ENCODE assay signal across 2 cellular contexts in the genomic region with DNA sequence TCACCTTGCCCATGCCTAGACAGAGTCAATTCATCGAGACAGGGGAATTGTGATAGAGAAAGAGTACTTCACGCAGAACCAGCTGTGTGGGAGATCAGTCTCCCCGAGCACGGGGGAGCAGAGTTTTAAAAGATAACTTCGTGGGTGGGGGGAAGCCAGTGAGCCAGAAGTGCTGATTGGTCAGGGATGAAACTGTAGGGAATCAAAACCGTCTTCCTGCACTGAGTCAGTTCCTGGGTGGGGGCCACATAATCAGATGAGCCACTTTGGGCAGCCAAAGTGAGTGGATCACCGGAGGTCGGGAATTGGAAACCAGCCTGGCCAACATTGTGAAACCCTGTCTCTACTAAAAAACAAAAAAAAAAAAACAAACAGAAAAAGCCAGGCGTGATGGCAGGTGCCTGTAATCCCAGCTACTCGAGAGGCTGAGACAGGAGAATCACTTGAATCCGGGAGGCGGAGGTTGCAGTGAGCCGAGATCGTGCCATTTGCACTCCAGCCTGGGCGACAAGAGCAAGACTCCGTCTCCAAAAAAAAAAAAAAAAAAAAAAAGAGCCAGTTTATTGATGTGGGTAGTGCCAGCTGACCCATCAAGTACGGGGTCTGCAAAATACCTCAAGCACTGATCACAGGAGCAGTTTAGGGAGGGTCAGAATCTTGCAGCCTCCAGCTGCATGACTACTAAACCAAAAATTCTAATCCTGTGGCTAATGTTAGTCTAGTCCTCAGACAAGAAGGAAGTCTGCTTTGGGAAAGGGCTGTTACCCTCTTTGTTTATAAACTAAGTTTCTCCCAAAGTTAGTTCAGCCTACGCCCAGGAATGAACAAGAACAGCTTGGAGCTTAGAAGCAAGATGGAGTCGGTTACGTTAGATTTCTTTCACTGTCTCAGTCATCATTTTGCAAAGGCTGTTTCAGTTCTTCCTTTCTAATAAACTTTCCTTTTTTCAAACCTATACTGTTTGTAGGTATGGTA.
TF ChIP-seq lines count a peak whose summit lies in the region.

No MANE protein-coding gene starts in this region.

TF ChIP-seq in SK-N-SH, 30 proteins besides CTCF, POLR2A, EP300 and RAD21 (continued from another document):
- no peak for TF ChIP-seq TEAD4 (IDR thresholded peaks at IDR 0.05; ENCODE audit: borderline replicate concordance, insufficient read depth)
- no peak for TF ChIP-seq FOXM1 (IDR thresholded peaks at IDR 0.05; ENCODE audit: low read depth)
- no peak for TF ChIP-seq IRF3 (IDR thresholded peaks at IDR 0.05; ENCODE audit: low read depth, low read length)
- TF ChIP-seq JUND (IDR thresholded peaks at IDR 0.05): no peak
- no peak for TF ChIP-seq ELF1 (IDR thresholded peaks at IDR 0.05)
- no peak for TF ChIP-seq YY1 (IDR thresholded peaks at IDR 0.05; ENCODE audit: low read depth)
- no peak for TF ChIP-seq MEF2A (IDR thresholded peaks at IDR 0.05; ENCODE audit: borderline replicate concordance, low read depth)
- TF ChIP-seq NRF1 (IDR thresholded peaks at IDR 0.05; ENCODE audit: low read depth, low read length): no peak
- TF ChIP-seq CHD2 (IDR thresholded peaks at IDR 0.05; ENCODE audit: low read length, partially characterized antibody): no peak
- no peak for TF ChIP-seq USF1 (IDR thresholded peaks at IDR 0.05; ENCODE audit: borderline replicate concordance, low read depth)

TF ChIP-seq in SK-N-SH treated with all-trans-retinoic acid at 6 μM for 48 hours, 23 proteins besides CTCF, POLR2A, EP300 and RAD21 (continued from another document):
- TF ChIP-seq, protein P1, sequence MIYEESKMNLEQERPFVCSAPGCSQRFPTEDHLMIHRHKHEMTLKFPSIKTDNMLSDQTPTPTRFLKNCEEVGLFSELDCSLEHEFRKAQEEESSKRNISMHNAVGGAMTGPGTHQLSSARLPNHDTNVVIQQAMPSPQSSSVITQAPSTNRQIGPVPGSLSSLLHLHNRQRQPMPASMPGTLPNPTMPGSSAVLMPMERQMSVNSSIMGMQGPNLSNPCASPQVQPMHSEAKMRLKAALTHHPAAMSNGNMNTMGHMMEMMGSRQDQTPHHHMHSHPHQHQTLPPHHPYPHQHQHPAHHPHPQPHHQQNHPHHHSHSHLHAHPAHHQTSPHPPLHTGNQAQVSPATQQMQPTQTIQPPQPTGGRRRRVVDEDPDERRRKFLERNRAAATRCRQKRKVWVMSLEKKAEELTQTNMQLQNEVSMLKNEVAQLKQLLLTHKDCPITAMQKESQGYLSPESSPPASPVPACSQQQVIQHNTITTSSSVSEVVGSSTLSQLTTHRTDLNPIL (CRISPR knock-in tag; IDR thresholded peaks at IDR 0.05; ENCODE audit: low read depth): no peak
- TF ChIP-seq ZFP30 (CRISPR knock-in tag; IDR thresholded peaks at IDR 0.05) (no peak), PATZ1 (CRISPR knock-in tag; IDR thresholded peaks at IDR 0.05; ENCODE audit: borderline replicate concordance) (no peak), TSHZ2 (CRISPR knock-in tag; IDR thresholded peaks at IDR 0.05) (no peak), POU6F1 (CRISPR knock-in tag; IDR thresholded peaks at IDR 0.05; ENCODE audit: borderline replicate concordance, low read depth) (no peak), OSR1 (CRISPR knock-in tag; IDR thresholded peaks at IDR 0.05) (no peak), ZNF8 (CRISPR knock-in tag; IDR thresholded peaks at IDR 0.05) (no peak), ZFP3 (CRISPR knock-in tag; IDR thresholded peaks at IDR 0.05) (no peak), PPARA (CRISPR knock-in tag; IDR thresholded peaks at IDR 0.05; ENCODE audit: borderline replicate concordance) (no peak)
